ENCODE assay signal across 1 cellular context in genomic region chr1:247539214-247539613, GRCh38.
TF ChIP-seq lines count a peak whose summit lies in the region.

No MANE protein-coding gene starts in this region.

TF ChIP-seq in GM23338, 12 proteins besides CTCF, POLR2A, EP300 and RAD21 (continued from another document):
- TF ChIP-seq ZNF114 (CRISPR knock-in tag; IDR thresholded peaks at IDR 0.05), result no peak
- no peak for TF ChIP-seq ETS1 (IDR thresholded peaks at IDR 0.05)
- no peak for TF ChIP-seq EZH2 (IDR thresholded peaks at IDR 0.05; ENCODE audit: low read depth, unreplicated experiment)
- TF ChIP-seq JUNB (IDR thresholded peaks at IDR 0.05; ENCODE audit: unreplicated experiment), result no peak
